Comparison of ENCODE assay signal across 8 cellular contexts in the genomic region with DNA sequence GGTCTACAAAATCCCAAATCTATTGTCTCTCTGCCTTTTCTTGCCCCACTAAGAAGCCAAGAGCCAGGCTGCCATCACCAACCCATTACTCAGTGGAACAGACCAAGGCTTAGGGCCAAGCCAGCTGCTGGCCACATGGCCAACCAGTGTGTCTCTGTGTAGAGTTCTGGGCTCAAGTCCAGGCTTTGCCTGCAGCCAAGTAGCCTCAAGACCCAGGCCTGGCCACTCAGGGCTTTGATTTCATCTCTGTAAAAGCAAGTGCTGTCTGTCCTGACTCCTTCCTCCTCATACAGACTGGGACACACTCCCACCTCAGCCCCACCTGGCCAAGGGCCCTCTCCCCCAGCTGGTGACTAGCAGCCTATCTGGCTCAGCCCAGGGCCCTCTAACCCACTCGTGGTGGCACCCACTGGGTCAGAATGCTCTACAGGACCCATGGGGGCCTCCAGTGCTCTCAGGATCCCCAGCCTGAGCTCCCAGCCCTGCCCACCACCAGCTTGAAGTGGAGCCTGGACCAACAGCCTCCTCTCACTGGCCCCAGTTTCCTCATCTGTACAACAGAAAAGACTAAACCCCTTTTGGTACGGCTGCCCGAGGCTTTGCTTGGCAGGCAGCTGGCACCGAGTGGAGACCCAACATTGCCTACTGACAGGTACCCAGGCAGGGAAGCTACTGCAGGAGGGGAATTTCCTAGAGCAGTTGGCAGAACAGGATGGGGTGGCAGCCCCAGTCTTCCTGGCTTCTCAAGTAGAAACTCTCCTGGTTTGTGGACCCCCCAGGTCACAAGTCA. TPM values are rescaled to one million over a fixed set of nuclear protein-coding genes. Genes with fewer than 3 reads are reported as not detected.
DNase-seq lines count a peak whose midpoint lies in the region; ATAC-seq, FAIRE-seq and TF ChIP-seq lines count a peak whose summit lies in the region.

No MANE protein-coding gene starts in this region.

- no peak overlapping the region for H2AFZ ChIP-seq in GM12878 (ENCODE audit: control insufficient read depth, low read depth, low read length)
- no peak overlapping the region for H2AFZ ChIP-seq in HepG2 (ENCODE audit: low read length)

- H3K9me3 ChIP-seq in GM12878 (replicated peaks; ENCODE audit: control insufficient read depth, insufficient read depth, low read length) (no peaks in the 10 kb centered on the region), HepG2 (ENCODE audit: low read length) (no peaks in the 10 kb centered on the region), testis (no peaks in the 10 kb centered on the region)

- no peak for TF ChIP-seq RAD21 in GM12878 (IDR thresholded peaks at IDR 0.05; ENCODE audit: insufficient read depth, low read depth, low read length)
- TF ChIP-seq RAD21 in HepG2 (CRISPR knock-in tag; IDR thresholded peaks at IDR 0.05): no peak

- intact Hi-C loops in activated CD4-positive, alpha-beta T cell treated with anti-CD3 and anti-CD28 coated beads, Interleukin-2, amount 10 ng/mL, durations not matched to agents 24 days and 14 days (cut with micrococcal nuclease): loop anchor here (5.0 kb wide), 2 partner anchors 70 to 215 kb away; a partner anchor contains a TSS
- intact Hi-C loops in GM12878 (cut with micrococcal nuclease; ENCODE audit: unreplicated experiment): loop anchor here (5.0 kb wide), 1 partner anchor 215 kb away; a partner anchor contains a TSS
- intact Hi-C loops in HepG2 (cut with micrococcal nuclease; ENCODE audit: unreplicated experiment): no loop called here
- intact Hi-C loops in testis (cut with DNase I; ENCODE audit: low total_unique reads): no loop called here

- H3K4me2 ChIP-seq in GM12878 (ENCODE audit: control insufficient read depth, insufficient read depth) (peak overlapping the region; percentile 98), HepG2 (ENCODE audit: low read depth, low read length) (peak overlapping the region; percentile 76)

- CTCF ChIA-PET in GM12878 (lab: Yijun Ruan, JAX): interaction anchor here (1.4 to 1.6 kb wide), 3 partner anchors 13 to 97 kb away, joined by 4 to 6 read pairs (median 4); no protein-coding TSS in a partner anchor
- CTCF ChIA-PET in HepG2 (lab: Yijun Ruan, JAX; ENCODE audit: low intra/inter-chr PET ratio, low total read pairs): no interaction called here

- no peaks in the 10 kb centered on the region for H3K9me3 Mint-ChIP-seq in activated CD4-positive, alpha-beta T cell treated with anti-CD3 and anti-CD28 coated beads, Interleukin-2, amount 10 ng/mL, durations not matched to agents 24 days and 14 days

- peaks cover 5 to 15% of the 10 kb centered on the region in 2 experiments; a peak in 3 of 4 replicates for H3K36me3 ChIP-seq in GM12878 (ENCODE audit: control insufficient read depth in 2 of 2, insufficient read depth in 2 of 2, low read length in 1 of 2)
- H3K36me3 ChIP-seq in HepG2 (replicated peaks in 1 of 2; ENCODE audit: control insufficient read depth in 1 of 2, insufficient read depth in 2 of 2, low read length in 2 of 2): peaks cover 40 to 63% of the 10 kb centered on the region in 2 experiments
- H3K36me3 ChIP-seq in testis (ENCODE audit: low read depth, missing control alignments): no peaks in the 10 kb centered on the region

- H3K9ac ChIP-seq in GM12878 (ENCODE audit: control insufficient read depth, insufficient read depth, low read length): no peak overlapping the region
- H3K9ac ChIP-seq in HepG2 (ENCODE audit: insufficient read depth, low read depth, low read length): peak overlapping the region; percentile 48

- H3K79me2 ChIP-seq in GM12878 (ENCODE audit: control insufficient read depth, insufficient read depth, low read length) (no peaks in the 10 kb centered on the region; the same call in 1 of the 2 replicates), HepG2 (ENCODE audit: insufficient read depth, low read length) (peaks cover 65% of the 10 kb centered on the region)

- TF ChIP-seq EP300 in GM12878 (IDR thresholded peaks at IDR 0.05; ENCODE audit: borderline replicate concordance in 1 of 2, control insufficient read depth in 1 of 2, low read depth in 2 of 2, low read length in 2 of 2) (no peak), HepG2 (IDR thresholded peaks at IDR 0.05; ENCODE audit: low read depth in 2 of 2, low read length in 2 of 2) (no peak), HepG2 (CRISPR knock-in tag; IDR thresholded peaks at IDR 0.05; ENCODE audit: borderline replicate concordance) (no peak)

- ATAC-seq in GM12878 (no peak), HepG2 (no peak), GM19463 (IDR thresholded peaks at IDR 0.05; ENCODE audit: unreplicated experiment) (no peak)

- in situ Hi-C loops in GM12878 (cut with MboI) (no loop called here), HepG2 (cut with HindIII; ENCODE audit: extremely low pct_ligation_motif_present, low pct_unique_long_range_greater_than_20kb) (no loop called here)

- TF ChIP-seq POLR2A in GM12878 (IDR thresholded peaks at IDR 0.05; ENCODE audit: low read depth, low read length): no peak
- no peak for TF ChIP-seq POLR2A in HepG2 (IDR thresholded peaks at IDR 0.05; ENCODE audit: insufficient read depth in 1 of 2, low read depth in 2 of 2, low read length in 2 of 2)
- TF ChIP-seq POLR2A in testis (IDR thresholded peaks at IDR 0.05): no peak

- H3K27me3 Mint-ChIP-seq in activated CD4-positive, alpha-beta T cell treated with anti-CD3 and anti-CD28 coated beads, Interleukin-2, amount 10 ng/mL, durations not matched to agents 24 days and 14 days: no peaks in the 10 kb centered on the region

- H3K27ac ChIP-seq in GM12878 (ENCODE audit: control insufficient read depth, insufficient read depth) (no peak overlapping the region), HepG2 (ENCODE audit: extremely low read length, insufficient read depth, low read length) (peak overlapping the region; percentile 53), testis (peak overlapping the region; percentile 35 to 90)

- no peak for DNase-seq in activated CD4-positive, alpha-beta T cell treated with anti-CD3 and anti-CD28 coated beads, Interleukin-2, amount 10 ng/mL, durations not matched to agents 24 days and 14 days
- no peak for DNase-seq in activated CD4-positive, alpha-beta T cell treated with anti-CD3 and anti-CD28 coated beads for 48 hours
- no peak for DNase-seq in GM12878 (ENCODE audit: low read depth, low spot score)
- no peak for DNase-seq in HepG2 (ENCODE audit: low spot score)
- peak; percentile 90 for DNase-seq in testis
- DNase-seq in KG1 (lab: John Stamatoyannopoulos, UW): no peak
- no peak for DNase-seq in COLO829 (ENCODE audit: low spot score)

- H4K20me1 ChIP-seq in GM12878 (ENCODE audit: control insufficient read depth, insufficient read depth) (no peaks in the 10 kb centered on the region; the same call in 1 of the 2 replicates), HepG2 (ENCODE audit: insufficient read depth, low read length) (peaks cover 67% of the 10 kb centered on the region)

- peaks cover 78% of the 10 kb centered on the region for H3K4me1 Mint-ChIP-seq in activated CD4-positive, alpha-beta T cell treated with anti-CD3 and anti-CD28 coated beads, Interleukin-2, amount 10 ng/mL, durations not matched to agents 24 days and 14 days

- H3K4me3 Mint-ChIP-seq in activated CD4-positive, alpha-beta T cell treated with anti-CD3 and anti-CD28 coated beads, Interleukin-2, amount 10 ng/mL, durations not matched to agents 24 days and 14 days: peak overlapping the region; percentile 85

- H3K4me1 ChIP-seq in GM12878 (ENCODE audit: control insufficient read depth, insufficient read depth, low read length) (peaks cover 54% of the 10 kb centered on the region), HepG2 (ENCODE audit: insufficient read depth, low read length) (peaks cover 90% of the 10 kb centered on the region), testis (peaks cover 62% of the 10 kb centered on the region)

- H3K36me3 Mint-ChIP-seq in activated CD4-positive, alpha-beta T cell treated with anti-CD3 and anti-CD28 coated beads, Interleukin-2, amount 10 ng/mL, durations not matched to agents 24 days and 14 days (ENCODE audit: low read depth): peaks cover 37% of the 10 kb centered on the region

- H3K27ac Mint-ChIP-seq in activated CD4-positive, alpha-beta T cell treated with anti-CD3 and anti-CD28 coated beads, Interleukin-2, amount 10 ng/mL, durations not matched to agents 24 days and 14 days: peak overlapping the region; percentile 74

- H3K27me3 ChIP-seq in GM12878 (replicated peaks in 1 of 2; ENCODE audit: control insufficient read depth in 2 of 2, insufficient read depth in 2 of 2, low read length in 1 of 2): no peaks in the 10 kb centered on the region
- no peaks in the 10 kb centered on the region for H3K27me3 ChIP-seq in HepG2 (ENCODE audit: control insufficient read depth in 1 of 2, insufficient read depth in 2 of 2, low read length in 2 of 2)
- H3K27me3 ChIP-seq in testis: no peaks in the 10 kb centered on the region

- BruUV-seq in GM12878 (replicated peaks; lab: Mats Ljungman, UMichigan) (TSS peak; percentile 33), HepG2 (replicated peaks; lab: Mats Ljungman, UMichigan) (no TSS peak)

- H3K4me3 ChIP-seq in GM12878 (peak overlapping the region; percentile 63), HepG2 (replicated peaks in 1 of 3; ENCODE audit: insufficient read depth in 1 of 3, low read depth in 2 of 3, low read length in 3 of 3) (peak overlapping the region in 2 of 3 experiments; percentile 29 to 69; a peak in 3 of 6 replicates), testis (peak overlapping the region; percentile 57 to 68)

- SMC1A ChIA-PET in GM12878 (lab: Charles Lee; ENCODE audit: uncharacterized antibody, unreplicated experiment): interaction anchor here (0.8 to 4.4 kb wide), 4 partner anchors 12 to 211 kb away, joined by 3 to 46 read pairs (median 5); a partner anchor contains a TSS

- 91% methylated on average over 4 of the region's 4 CpGs for WGBS in GM12878 (ENCODE audit: insufficient coverage, insufficient replicate concordance, low lambda C conversion rate, missing lambda C conversion rate)
- WGBS in HepG2 (ENCODE audit: low lambda C conversion rate): 80% methylated on average over 3 of the region's 4 CpGs
- 40 to 42% methylated on average over 1 to 4 of the region's 4 CpGs for WGBS in testis, 2 donors

- no peak for TF ChIP-seq CTCF in GM12878 (IDR thresholded peaks at IDR 0.05 in 2 of 3, conservative IDR thresholded peaks at IDR 0.05 in 1 of 3; ENCODE audit: control insufficient read depth in 2 of 3, extremely low read depth in 1 of 3, insufficient read depth in 1 of 3, low read depth in 3 of 3, low read length in 3 of 3)
- no peak for TF ChIP-seq CTCF in HepG2 (CRISPR knock-in tag; IDR thresholded peaks at IDR 0.05)
- no peak for TF ChIP-seq CTCF in testis (IDR thresholded peaks at IDR 0.05)

- FAIRE-seq in GM12878 (lab: Jason Lieb, UNC) (no peak), HepG2 (lab: Jason Lieb, UNC) (no peak)

- RAD21 ChIA-PET in GM12878 (lab: Charles Lee; ENCODE audit: unreplicated experiment): interaction anchor here (0.5 to 9.0 kb wide), 5 partner anchors 11 to 521 kb away, joined by 3 to 105 read pairs (median 4); a partner anchor contains a TSS

- POLR2A ChIA-PET in GM12878 (lab: Charles Lee) (interaction anchor here (10.9 kb wide), 1 partner anchor 13 kb away, joined by 163 read pairs; a partner anchor contains a TSS), HepG2 (lab: Yijun Ruan, JAX) (interaction anchor here (1.5 to 8.6 kb wide), 2 partner anchors 9 to 15 kb away, joined by 3 to 69 read pairs; a partner anchor contains a TSS)

RNA-seq across cellular contexts. Expression of a gene that starts 14.4 kb away (rescaled TPM):
- 154 and 171 TPM in 2 replicates for total RNA-seq in activated CD4-positive, alpha-beta T cell treated with anti-CD3 and anti-CD28 coated beads, Interleukin-2, amount 10 ng/mL, durations not matched to agents 24 days and 14 days
- total RNA-seq in GM12878 (2013; cell fraction: nucleolus; rRNA removed): 96.1 and 107 TPM in 2 replicates
- total RNA-seq in GM12878 (2014; rRNA removed) (34.3 and 40.7 TPM in 2 replicates), GM12878 (2014; rRNA removed; fragmentation: Illumina TruSeq; extraction: Trizol) (22.0 and 24.7 TPM in 2 replicates), GM12878 (2021) (84.6 and 86.3 TPM in 2 replicates), HepG2 (2016; rRNA removed; fragmentation: Illumina TruSeq; extraction: Trizol) (12.6 and 34.3 TPM in 2 replicates), testis (100 to 1,000 TPM; 239 to 256 TPM)
- polyA plus RNA-seq in GM12878 (2011; ENCODE audit: low read depth): 8.9 TPM
- polyA plus RNA-seq in GM12878 (2011; rRNA removed) (10.7 and 18.8 TPM in 2 replicates), GM12878 (2014; fragmentation: Illumina TruSeq; extraction: Trizol) (3.8 and 37.5 TPM in 2 replicates), GM12878 (2014; fragmentation: Nextera tagmentation; extraction: Ambion mirVana) (1 to 10 TPM; 1.4 to 5.1 TPM), GM12878 (2014; rRNA removed) (52.5 and 62.5 TPM in 2 replicates), GM12878 (2016; fragmentation: Nextera tagmentation; extraction: Ambion mirVana) (10 to 100 TPM; 10.1 to 11.0 TPM), HepG2 (2011; rRNA removed) (38.0 and 57.5 TPM in 2 replicates), testis (ENCODE audit: insufficient read depth, low read depth, low replicate concordance) (142 TPM)
- polyA plus RNA-seq in GM12878 (2011; cell fraction: cytosol; rRNA removed): 16.3 and 28.3 TPM in 2 replicates
- polyA plus RNA-seq in GM12878 (2011; cell fraction: nucleus; rRNA removed): 213 and 265 TPM in 2 replicates
- polyA plus RNA-seq in GM12878 (2012): 24.9 and 31.5 TPM in 2 replicates
- 21.4 and 37.2 TPM in 2 replicates for polyA minus RNA-seq in GM12878 (2011; rRNA and poly(A)+ RNA removed)
- 36.1 and 40.1 TPM in 2 replicates for polyA minus RNA-seq in GM12878 (2011; cell fraction: cytosol; rRNA and poly(A)+ RNA removed)
- 49.9 and 96.1 TPM in 2 replicates for polyA minus RNA-seq in GM12878 (2011; cell fraction: nucleus; rRNA and poly(A)+ RNA removed)
- total RNA-seq in HepG2 (2016; cell fraction: cytosol; rRNA removed; fragmentation: Illumina TruSeq; extraction: Trizol; ENCODE audit: low read depth): 17.8 and 21.9 TPM in 2 replicates
- 11.7 and 40.3 TPM in 2 replicates for total RNA-seq in HepG2 (2016; cell fraction: insoluble cytoplasmic fraction; rRNA removed; fragmentation: Illumina TruSeq; extraction: Trizol)
- 12.6 and 16.8 TPM in 2 replicates for total RNA-seq in HepG2 (2016; cell fraction: membrane; rRNA removed; fragmentation: Illumina TruSeq; extraction: Trizol)
- total RNA-seq in HepG2 (2016; cell fraction: nucleus; rRNA removed; fragmentation: Illumina TruSeq; extraction: Trizol): 53.2 and 57.7 TPM in 2 replicates
- polyA plus RNA-seq in HepG2 (2011; cell fraction: cytosol; rRNA removed): 16.6 and 23.2 TPM in 2 replicates
- 385 and 409 TPM in 2 replicates for polyA plus RNA-seq in HepG2 (2011; cell fraction: nucleus; rRNA removed)
- 60.2 and 60.8 TPM in 2 replicates for polyA plus RNA-seq in HepG2 (2012)
- 3.6 and 4.8 TPM in 2 replicates for polyA plus RNA-seq in HepG2 (2016; cell fraction: cytosol; fragmentation: Illumina TruSeq; extraction: Trizol; ENCODE audit: low read depth)
- 11.3 and 14.1 TPM in 2 replicates for polyA plus RNA-seq in HepG2 (2016; cell fraction: insoluble cytoplasmic fraction; fragmentation: Illumina TruSeq; extraction: Trizol; ENCODE audit: low read depth)
- 7.4 and 8.0 TPM in 2 replicates for polyA plus RNA-seq in HepG2 (2016; cell fraction: membrane; fragmentation: Illumina TruSeq; extraction: Trizol; ENCODE audit: low read depth)
- polyA plus RNA-seq in HepG2 (2016; cell fraction: nucleus; fragmentation: Illumina TruSeq; extraction: Trizol; ENCODE audit: insufficient read depth, low read depth): 156 and 162 TPM in 2 replicates
- 70.2 and 130 TPM in 2 replicates for polyA minus RNA-seq in HepG2 (2011; rRNA and poly(A)+ RNA removed; ENCODE audit: low replicate concordance)
- 35.3 and 56.1 TPM in 2 replicates for polyA minus RNA-seq in HepG2 (2011; cell fraction: cytosol; rRNA and poly(A)+ RNA removed)
- 93.2 and 119 TPM in 2 replicates for polyA minus RNA-seq in HepG2 (2011; cell fraction: nucleus; rRNA and poly(A)+ RNA removed)

Comparison
In these comparisons a context has a peak if more than half of its experiments do, and no peak if none do; other contexts are left out.
1. intact Hi-C loops: an anchor here in activated CD4-positive, alpha-beta T cell treated with anti-CD3 and anti-CD28 coated beads, Interleukin-2, amount 10 ng/mL, durations not matched to agents 24 days and 14 days (5.0 kb wide) and GM12878 (5.0 kb wide); none called in HepG2 and testis.